16 cellular contexts compared by ENCODE assay signal in the genomic region with DNA sequence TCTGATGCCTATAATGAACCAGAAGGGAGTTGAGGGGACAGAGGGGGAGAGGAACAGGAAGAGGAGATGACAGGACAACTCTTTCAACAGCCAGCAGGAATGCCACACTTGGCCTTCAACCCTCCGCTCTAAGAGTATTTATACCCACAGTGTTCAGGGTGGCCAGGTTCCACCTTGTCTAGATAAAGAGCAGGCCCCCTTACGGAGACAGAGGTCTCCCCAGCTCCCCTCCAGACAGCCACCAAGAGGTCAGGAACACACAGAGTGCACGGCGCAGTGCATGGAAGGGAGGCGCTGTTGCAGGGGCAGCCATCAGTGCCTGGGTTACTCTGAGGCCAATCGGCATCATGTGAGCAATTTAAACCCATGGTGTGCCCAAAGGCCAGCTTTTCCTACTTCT.
DNase-seq lines count a peak whose midpoint lies in the region; ATAC-seq and TF ChIP-seq lines count a peak whose summit lies in the region.
"Had no signal": no experiment of that assay in that cellular context is flagged by ENCODE, and none has a peak within 500 bp of the region (broad histone marks: within the 10 kb centered on the region; RNA-seq: fewer than 3 reads in every experiment).

No MANE protein-coding gene starts in this region.

- H3K4me1 ChIP-seq in H9 (ENCODE audit: insufficient read depth, low read length) (no peaks in the 10 kb centered on the region), right cardiac atrium (ENCODE audit: control insufficient read depth, insufficient read depth, low read length) (peaks cover 22% of the 10 kb centered on the region), gastrocnemius medialis (peaks cover 24 to 48% of the 10 kb centered on the region in 2 donors)

- TF ChIP-seq CTCF in H9 (conservative IDR thresholded peaks at IDR 0.05) (no peak; the same call in 2 of the 3 replicates), gastrocnemius medialis (IDR thresholded peaks at IDR 0.05 in 4 of 5, conservative IDR thresholded peaks at IDR 0.05 in 1 of 5) (no peak)

- H4K91ac ChIP-seq in H9 (ENCODE audit: insufficient read length, low read depth, low read length): no peak overlapping the region

- H2BK120ac ChIP-seq in H9 (ENCODE audit: low read depth, low read length, poor library complexity, severe bottlenecking): no peak overlapping the region

- no peak overlapping the region for H4K5ac ChIP-seq in H9 (ENCODE audit: insufficient read length, low read depth, low read length)

- ATAC-seq in Right ventricle myocardium superior (ENCODE audit: poor library complexity) (peak; percentile 55), left cardiac atrium (peak; percentile 14 to 52), right cardiac atrium (peak; percentile 55 to 59), GM19023 (IDR thresholded peaks at IDR 0.05; ENCODE audit: unreplicated experiment) (no peak), gastrocnemius medialis (no peak)
- ATAC-seq: CD8-positive, alpha-beta T cell had no signal

- no peak overlapping the region for H2BK20ac ChIP-seq in H9 (ENCODE audit: low read depth, low read length, poor library complexity, severe bottlenecking)

- H3K23ac ChIP-seq in H9 (ENCODE audit: insufficient read length, low read depth, low read length): no peak overlapping the region

- no CpG with 5 or more reads among the region's 6 CpGs for WGBS in H9 (ENCODE audit: extremely low coverage, insufficient read length, low lambda C conversion rate)
- WGBS in right cardiac atrium: 78% methylated on average over 6 of the region's 6 CpGs

- H3K4me3 ChIP-seq in right cardiac atrium (ENCODE audit: low read length) (no peak overlapping the region), gastrocnemius medialis (no peak overlapping the region)
- H3K4me3 ChIP-seq: BLaER1 treated with 17β-estradiol and CSF1 and Interleukin-3, amounts not matched to agents 10 nM and 100 nM had no signal

- no peaks in the 10 kb centered on the region for H3K9me3 Mint-ChIP-seq in H9
- H3K9me3 Mint-ChIP-seq: CD8-positive, alpha-beta T cell had no signal

- no peaks in the 10 kb centered on the region for H3K9me3 ChIP-seq in H9 (ENCODE audit: control insufficient read depth, low read depth, low read length)
- no peaks in the 10 kb centered on the region for H3K9me3 ChIP-seq in right cardiac atrium (ENCODE audit: control insufficient read depth, low read length)
- H3K9me3 ChIP-seq in gastrocnemius medialis: no peaks in the 10 kb centered on the region

- H3K27ac ChIP-seq in H9 (ENCODE audit: insufficient read length, low read depth, low read length) (no peak overlapping the region), right cardiac atrium (ENCODE audit: low read length) (peak overlapping the region; percentile 78), gastrocnemius medialis (no peak overlapping the region)
- H3K27ac ChIP-seq: BLaER1 treated with 17β-estradiol and CSF1 and Interleukin-3, amounts not matched to agents 10 nM and 100 nM had no signal

- H3K79me2 ChIP-seq in H9 (ENCODE audit: insufficient read depth, low read length): no peaks in the 10 kb centered on the region

- in situ Hi-C loops in gastrocnemius medialis (cut with MboI; ENCODE audit: low sequenced_read_pairs in 4 of 4): no loop called here

- intact Hi-C loops in Right ventricle myocardium superior (cut with DNase I): no loop called here
- intact Hi-C loops in left cardiac atrium (cut with DNase I): loop anchor here in 1 of 2 donors (10.0 kb wide), 3 partner anchors 89 to 271 kb away; no protein-coding TSS in a partner anchor
- intact Hi-C loops in right cardiac atrium (cut with DNase I): loop anchor here in 3 of 4 donors (10.0 kb wide), 3 partner anchors 51 to 89 kb away; no protein-coding TSS in a partner anchor
- intact Hi-C loops in gastrocnemius medialis (cut with DNase I; ENCODE audit: low total_unique reads): no loop called here

- H4K8ac ChIP-seq in H9 (replicated peaks; ENCODE audit: insufficient read length, low read depth, low read length): no peak overlapping the region

- H4K20me1 ChIP-seq in H9 (ENCODE audit: control insufficient read depth, insufficient read depth, insufficient read length): no peaks in the 10 kb centered on the region

- H3K27me3 ChIP-seq in H9 (ENCODE audit: insufficient read depth, low read length) (no peaks in the 10 kb centered on the region), right cardiac atrium (ENCODE audit: control insufficient read depth, insufficient read depth) (no peaks in the 10 kb centered on the region), gastrocnemius medialis (no peaks in the 10 kb centered on the region)

- H2AK5ac ChIP-seq in H9 (ENCODE audit: insufficient read length, low read length): no peak overlapping the region

- no peak overlapping the region for H3K9ac ChIP-seq in H9 (ENCODE audit: extremely low read depth, insufficient read length, low read length)
- H3K9ac ChIP-seq: BLaER1 treated with 17β-estradiol and CSF1 and Interleukin-3, amounts not matched to agents 10 nM and 100 nM had no signal

- no peak for DNase-seq in H9
- DNase-seq in Right ventricle myocardium superior: no peak
- DNase-seq in left cardiac atrium: no peak
- DNase-seq in right cardiac atrium: peak in 2 of 3 donors; percentile 74 to 79
- DNase-seq in medulla oblongata (ENCODE audit: extremely low spot score): no peak
- DNase-seq in NCI-H2171 treated with DMSO at 0.1 percent for 48 hours (lab: John Stamatoyannopoulos, UW): no peak
- no peak for DNase-seq in gastrocnemius medialis
- DNase-seq: Calu3; CD8-positive, alpha-beta T cell; DMS79 treated with DMSO at 0.1 percent for 48 hours; GF-D8; GOT3; H7 had no signal

- H2BK15ac ChIP-seq in H9 (ENCODE audit: low read depth, low read length): no peak overlapping the region

- no peak overlapping the region for H2BK12ac ChIP-seq in H9 (ENCODE audit: insufficient read length, low read depth, low read length)

- no peaks in the 10 kb centered on the region for H3K23me2 ChIP-seq in H9 (ENCODE audit: insufficient read length, low read depth, low read length, poor library complexity, severe bottlenecking)

- no peak overlapping the region for H3K18ac ChIP-seq in H9 (ENCODE audit: insufficient read length, low read depth, low read length)

- peak overlapping the region in 2 of 3 experiments; percentile 40 to 44; a peak in 2 of 7 replicates for H3K27ac Mint-ChIP-seq in H9
- H3K27ac Mint-ChIP-seq: B cell; CD8-positive, alpha-beta T cell had no signal

- no peak overlapping the region for H3K14ac ChIP-seq in H9 (ENCODE audit: insufficient read depth, low read length)

- no peak overlapping the region for H2BK5ac ChIP-seq in H9 (ENCODE audit: insufficient read length, low read length)

- no peak overlapping the region for H3K4ac ChIP-seq in H9 (ENCODE audit: low read depth, low read length)

- H3K4me2 ChIP-seq in H9 (ENCODE audit: insufficient read depth, insufficient read length, low read length): no peak overlapping the region

- H3K36me3 Mint-ChIP-seq in H9 (ENCODE audit: insufficient read depth in 1 of 3, low read depth in 3 of 3): peaks cover 0 to 2% (median 0%) of the 10 kb centered on the region in 3 experiments; a peak in 3 of 7 replicates
- H3K36me3 Mint-ChIP-seq: CD8-positive, alpha-beta T cell had no signal

- no peaks in the 10 kb centered on the region for H3K36me3 ChIP-seq in gastrocnemius medialis

- no peak overlapping the region for H2AFZ ChIP-seq in H9 (ENCODE audit: low read length)

- no peak overlapping the region for H3T11ph ChIP-seq in H9 (ENCODE audit: low read length)

- H3K56ac ChIP-seq in H9 (ENCODE audit: insufficient read length, low read depth, low read length): no peak overlapping the region

- H3K4me3 Mint-ChIP-seq in H9: no peak overlapping the region
- H3K4me3 Mint-ChIP-seq: B cell; CD8-positive, alpha-beta T cell had no signal

- no peak for TF ChIP-seq POLR2A in gastrocnemius medialis (IDR thresholded peaks at IDR 0.05)

- H3K79me1 ChIP-seq in H9 (ENCODE audit: insufficient read depth, low read depth, low read length, poor library complexity, severe bottlenecking): no peaks in the 10 kb centered on the region

- H3K4me1 Mint-ChIP-seq in H9: peaks cover 0 to 16% of the 10 kb centered on the region in 2 experiments; a peak in 2 of 4 replicates

- no peaks in the 10 kb centered on the region; the same call in 1 of the 2 replicates for H3K27me3 Mint-ChIP-seq in H9 (ENCODE audit: low read depth)

Comparison
In these comparisons a context has a peak if more than half of its experiments do, and no peak if none do; other contexts are left out.
1. DNase-seq: peak in right cardiac atrium (2 of 3); none in H9 (single experiment), Right ventricle myocardium superior (single experiment), left cardiac atrium (single experiment), medulla oblongata (single experiment), NCI-H2171 treated with DMSO at 0.1 percent for 48 hours (single experiment) and gastrocnemius medialis (0 of 2).
2. intact Hi-C loops: an anchor here in right cardiac atrium (10.0 kb wide); none called in Right ventricle myocardium superior and gastrocnemius medialis.
3. ATAC-seq: peak in Right ventricle myocardium superior (single experiment), left cardiac atrium (2 of 2) and right cardiac atrium (2 of 2); none in GM19023 (single experiment) and gastrocnemius medialis (0 of 2).